33 cellular contexts compared by ENCODE assay signal in the genomic region with DNA sequence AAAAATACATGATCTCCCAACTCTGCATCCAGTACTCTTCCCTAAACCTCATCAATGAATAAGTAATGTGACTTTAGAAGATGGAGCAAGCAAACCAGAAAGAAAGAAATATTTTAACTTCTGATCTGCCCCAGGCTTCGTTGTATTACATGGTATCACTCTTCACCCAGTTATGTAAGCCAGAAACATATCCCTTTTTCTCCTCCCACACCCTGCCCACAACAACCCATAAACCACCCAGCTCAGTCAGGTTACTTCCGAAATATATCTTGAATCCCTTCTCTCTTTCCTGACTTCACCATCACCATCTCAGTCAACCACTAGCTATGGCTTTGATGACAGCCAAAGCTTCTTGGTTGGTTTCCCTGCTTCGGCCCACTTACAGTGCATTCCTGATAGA.
"Had no signal": no experiment of that assay in that cellular context is flagged by ENCODE, and none has a peak within 500 bp of the region (broad histone marks: within the 10 kb centered on the region; RNA-seq: fewer than 3 reads in every experiment).

No MANE protein-coding gene starts in this region.

- H3K4me3 ChIP-seq: adrenal gland, ascending aorta, body of pancreas, breast epithelium, cardiac muscle cell had no signal

- ATAC-seq: activated naive CD4-positive, alpha-beta T cell treated with anti-CD3 and anti-CD28 coated beads, Interleukin-2, amount 50 U/mL, for 72 hours; activated naive CD8-positive, alpha-beta T cell treated with anti-CD3 and anti-CD28 coated beads, Interleukin-2, amount 50 U/mL, for 24 hours; activated T-cell treated with anti-CD3 and anti-CD28 coated beads, Interleukin-2, amount 50 U/mL, for 4 hours; activated T-cell treated with anti-CD3 and anti-CD28 coated beads, Interleukin-2, amount 50 U/mL, for 72 hours; activated T-helper 17 cell treated with anti-CD3 and anti-CD28 coated beads, Interleukin-2, amount 50 U/mL, for 72 hours; body of pancreas had no signal

- DNase-seq: activated effector memory CD4-positive, alpha-beta T cell treated with anti-CD3 and anti-CD28 coated beads, Interleukin-2, amount 50 U/mL, for 16 hours; activated effector memory CD4-positive, alpha-beta T cell treated with Interleukin-2 at 50 U/mL for 16 hours; activated gamma-delta T cell; activated gamma-delta T cell treated with Interleukin-2 at 50 U/mL for 16 hours; activated naive CD4-positive, alpha-beta T cell; activated naive CD4-positive, alpha-beta T cell treated with anti-CD3 and anti-CD28 coated beads for 36 hours; activated naive CD4-positive, alpha-beta T cell treated with anti-CD3 and anti-CD28 coated beads, Interleukin-2, amount 10 ng/mL, durations not matched to agents 7 days and 5 days; activated naive CD4-positive, alpha-beta T cell treated with anti-CD3 and anti-CD28 coated beads, Interleukin-2, amount 50 U/mL, for 16 hours; activated naive CD4-positive, alpha-beta T cell treated with Interleukin-2 at 50 U/mL for 16 hours; activated naive CD8-positive, alpha-beta T cell treated with anti-CD3 and anti-CD28 coated beads for 36 hours; activated naive CD8-positive, alpha-beta T cell treated with anti-CD3 and anti-CD28 coated beads, Interleukin-2, amount 10 ng/mL, durations not matched to agents 7 days and 5 days; activated naive CD8-positive, alpha-beta T cell treated with anti-CD3 and anti-CD28 coated beads, Interleukin-2, amount 50 U/mL, for 24 hours; activated T-cell treated with anti-CD3 and anti-CD28 coated beads, Interleukin-2, amount 50 U/mL, for 1 hour; activated T-cell treated with anti-CD3 and anti-CD28 coated beads, Interleukin-2, amount 50 U/mL, for 24 hours; activated T-cell treated with anti-CD3 and anti-CD28 coated beads, Interleukin-2, amount 50 U/mL, for 4 hours; activated T-cell treated with anti-CD3 and anti-CD28 coated beads, Interleukin-2, amount 50 U/mL, for 48 hours; activated T-cell treated with anti-CD3 and anti-CD28 coated beads, Interleukin-2, amount 50 U/mL, for 72 hours; adrenal gland; amniotic stem cell; amygdala; anterior cingulate cortex; aorta; body of pancreas; brain microvascular endothelial cell; caudate nucleus; central memory CD4-positive, alpha-beta T cell; cerebellar nuclear complex had no signal

- FAIRE-seq: astrocyte had no signal

- H3K36me3 ChIP-seq: adrenal gland, ascending aorta, brain microvascular endothelial cell, breast epithelium, cardiac muscle cell had no signal

- H3K27ac ChIP-seq: adrenal gland, ascending aorta, body of pancreas, brain microvascular endothelial cell, breast epithelium, cardiac muscle cell had no signal

- H3K4me1 ChIP-seq: adrenal gland, ascending aorta, body of pancreas, breast epithelium had no signal

- H3K27me3 ChIP-seq: adrenal gland, ascending aorta, body of pancreas, brain microvascular endothelial cell, breast epithelium had no signal

- H3K9me3 ChIP-seq: adrenal gland, ascending aorta, body of pancreas, breast epithelium had no signal
